In the genomic region with DNA sequence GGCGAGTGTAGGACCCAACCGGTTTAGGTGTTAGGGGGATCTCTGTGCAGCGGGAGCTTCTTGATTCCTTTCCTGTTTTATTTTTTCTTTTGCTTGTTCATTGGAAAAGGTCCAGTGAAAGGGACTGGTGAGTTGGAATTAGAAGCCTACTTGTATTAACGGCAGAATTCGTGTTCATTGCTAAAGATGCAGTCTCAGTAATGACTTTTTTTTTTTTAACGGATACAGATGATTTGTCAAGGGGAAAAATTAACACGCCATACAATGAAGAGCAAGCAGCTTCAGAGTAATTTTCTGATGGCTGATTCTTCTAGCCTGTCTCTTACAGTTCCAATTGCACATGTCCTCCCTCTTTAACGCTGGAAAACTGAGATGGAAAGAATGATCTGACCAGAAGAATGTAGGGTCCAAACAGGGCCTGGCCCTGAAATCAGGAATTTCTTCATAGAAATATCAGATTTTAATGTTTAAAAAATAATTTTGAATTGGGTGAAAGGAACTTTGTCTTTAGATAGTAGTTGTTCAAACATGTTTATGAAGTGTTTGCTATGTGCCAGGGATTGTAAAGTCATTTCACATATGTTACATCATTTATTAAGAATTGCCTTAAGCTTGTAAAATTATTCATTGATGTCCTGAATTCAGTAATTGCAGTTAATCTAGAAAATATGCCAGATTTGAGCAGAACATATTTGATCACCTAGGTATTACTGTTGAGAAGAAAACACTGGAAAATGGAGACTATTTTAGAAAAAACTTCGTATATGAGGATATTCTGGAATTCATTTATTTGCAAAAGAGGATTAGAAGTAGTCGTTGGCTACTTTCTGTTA, we compare ENCODE assay signal across 8 cellular contexts. TPM values are rescaled to one million over a fixed set of nuclear protein-coding genes. Genes with fewer than 3 reads are reported as not detected.
DNase-seq lines count a peak whose midpoint lies in the region; ATAC-seq, FAIRE-seq and TF ChIP-seq lines count a peak whose summit lies in the region.

No MANE protein-coding gene starts in this region.

- TF ChIP-seq POLR2A in NB4 (IDR thresholded peaks at IDR 0.05; ENCODE audit: extremely low read depth, insufficient read length) (no peak), transverse colon (IDR thresholded peaks at IDR 0.05) (no peak)

- no peaks in the 10 kb centered on the region for H3K27me3 ChIP-seq in bronchial epithelial cell (ENCODE audit: control insufficient read depth, insufficient read depth, low read length)
- no peaks in the 10 kb centered on the region for H3K27me3 ChIP-seq in lower lobe of right lung (ENCODE audit: low read depth)
- no peaks in the 10 kb centered on the region for H3K27me3 ChIP-seq in transverse colon

- intact Hi-C loops in lower lobe of right lung (cut with DNase I) (no loop called here), transverse colon (cut with DNase I; ENCODE audit: low total_unique reads) (no loop called here)

- peak; percentile 55 for DNase-seq in EH (ENCODE audit: low read depth)
- no peak for DNase-seq in NB4 (ENCODE audit: low read depth)
- DNase-seq in bronchial epithelial cell (ENCODE audit: low read depth): peak; percentile 48
- no peak for DNase-seq in lower lobe of right lung
- DNase-seq in transverse colon: no peak

- peaks cover 28% of the 10 kb centered on the region for H3K4me1 ChIP-seq in lower lobe of right lung
- peaks cover 9 to 37% (median 32%) of the 10 kb centered on the region in 4 donors for H3K4me1 ChIP-seq in transverse colon

- in situ Hi-C loops in transverse colon (cut with MboI; ENCODE audit: low pct_ligation_motif_present in 1 of 4, low pct_unique_long_range_greater_than_20kb in 1 of 4, low sequenced_read_pairs in 3 of 4): no loop called here

- peaks cover 3% of the 10 kb centered on the region for H3K36me3 ChIP-seq in bronchial epithelial cell (ENCODE audit: control insufficient read depth, insufficient read depth, low read length)
- no peaks in the 10 kb centered on the region for H3K36me3 ChIP-seq in lower lobe of right lung
- H3K36me3 ChIP-seq in transverse colon: no peaks in the 10 kb centered on the region

- H3K4me3 ChIP-seq in NB4 (ENCODE audit: low read depth, low read length) (peak overlapping the region; percentile 84), bronchial epithelial cell (ENCODE audit: low read depth, low read length) (peak overlapping the region; percentile 59), lower lobe of right lung (peak overlapping the region; percentile 78), transverse colon (peak overlapping the region; percentile 29 to 68 (median 54))

- H3K27ac ChIP-seq in lower lobe of right lung: peak overlapping the region; percentile 96
- H3K27ac ChIP-seq in transverse colon: peak overlapping the region; percentile 94 to 97 (median 96)

- FAIRE-seq in bronchial epithelial cell (lab: Jason Lieb, UNC): no peak

- H3K9me3 ChIP-seq in lower lobe of right lung: no peaks in the 10 kb centered on the region
- H3K9me3 ChIP-seq in transverse colon: no peaks in the 10 kb centered on the region

- WGBS in transverse colon (ENCODE audit: low coverage in 1 of 2), 2 donors: 2 to 3% methylated on average over 9 to 10 of the region's 10 CpGs

- TF ChIP-seq EP300 in transverse colon (IDR thresholded peaks at IDR 0.05; ENCODE audit: low read depth): no peak

- ATAC-seq in lower lobe of right lung (peak in 1 of 2 donors; percentile 3), GM19395 (IDR thresholded peaks at IDR 0.05; ENCODE audit: unreplicated experiment) (no peak), HG03469 (IDR thresholded peaks at IDR 0.05; ENCODE audit: unreplicated experiment) (no peak), HG03135 (IDR thresholded peaks at IDR 0.05; ENCODE audit: unreplicated experiment) (no peak)

- no peak for TF ChIP-seq CTCF in NB4 (IDR thresholded peaks at IDR 0.05; ENCODE audit: low read depth, low read length)
- TF ChIP-seq CTCF in bronchial epithelial cell (IDR thresholded peaks at IDR 0.05; ENCODE audit: insufficient read depth, low read length, severe bottlenecking): no peak
- TF ChIP-seq CTCF in lower lobe of right lung (IDR thresholded peaks at IDR 0.05): no peak
- no peak for TF ChIP-seq CTCF in transverse colon (IDR thresholded peaks at IDR 0.05)

RNA-seq across cellular contexts. Expression of a gene that starts 1.4 kb away (rescaled TPM):
- total RNA-seq in bronchial epithelial cell (156 and 197 TPM in 2 replicates), lower lobe of right lung (21.1 TPM), transverse colon (10 to 100 TPM; 30.3 to 69.4 (median 42.0) TPM)

RNA-seq across cellular contexts. Expression of a gene that starts 48.9 kb away (rescaled TPM):
- total RNA-seq in bronchial epithelial cell (21.9 and 41.2 TPM in 2 replicates), lower lobe of right lung (12.6 TPM), transverse colon (10 to 100 TPM; 27.2 to 38.2 (median 30.9) TPM)

Comparison
In these comparisons a context has a peak if more than half of its experiments do, and no peak if none do; other contexts are left out.
1. DNase-seq: peak in EH (single experiment) and bronchial epithelial cell (single experiment); none in NB4 (single experiment), lower lobe of right lung (single experiment) and transverse colon (single experiment).
2. Peak in every context shown above with its lines, with median percentiles within 50 percentile points of each other: H3K4me3 ChIP-seq.